In genomic region chr7:103499976-103500375, GRCh38 we compare ENCODE assay signal across 1 cellular context.
TF ChIP-seq lines count a peak whose summit lies in the region.

No MANE protein-coding gene starts in this region.

TF ChIP-seq in HepG2, 621 proteins besides CTCF, POLR2A, EP300 and RAD21:
- TF ChIP-seq CEBPB (IDR thresholded peaks at IDR 0.05; ENCODE audit: borderline replicate concordance, low read depth, low read length) (0 out of 2 replicates have a peak, but pooled peaks have one; percentile 8), GFI1 (CRISPR knock-in tag; IDR thresholded peaks at IDR 0.05; ENCODE audit: borderline replicate concordance) (no peak)
